Comparison of ENCODE assay signal across 1 cellular context in the genomic region with DNA sequence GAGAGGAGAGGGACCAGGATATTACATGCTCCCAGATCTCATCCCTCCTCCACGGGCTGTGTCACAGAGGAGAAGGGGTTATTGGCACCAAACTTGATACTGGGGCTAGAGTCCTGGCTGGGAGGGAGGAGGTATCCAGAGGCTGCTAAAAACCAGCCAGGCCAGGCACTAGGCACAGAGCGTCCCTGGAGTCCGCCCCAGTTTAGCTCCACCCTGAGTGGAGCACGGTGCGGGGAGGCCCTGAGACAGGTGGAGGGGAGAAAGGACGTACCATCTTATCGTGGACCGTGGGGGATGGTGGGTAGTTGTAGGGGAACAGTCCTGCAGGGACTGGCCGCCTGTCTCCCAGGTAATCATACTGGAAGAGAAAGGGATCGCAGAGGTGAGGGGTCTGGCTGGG.
TF ChIP-seq lines count a peak whose summit lies in the region.

No MANE protein-coding gene starts in this region.

TF ChIP-seq in HEK293, 187 proteins besides CTCF, POLR2A, EP300 and RAD21 (continued from another document):
- no peak for TF ChIP-seq ZBTB10 (tag by site-specific recombination; IDR thresholded peaks at IDR 0.05)
- no peak for TF ChIP-seq ZNF48 (tag by site-specific recombination; IDR thresholded peaks at IDR 0.05)
TF ChIP-seq in HEK293: peak in this region for 1.
